ENCODE assay signal across 40 cellular contexts in the genomic region with DNA sequence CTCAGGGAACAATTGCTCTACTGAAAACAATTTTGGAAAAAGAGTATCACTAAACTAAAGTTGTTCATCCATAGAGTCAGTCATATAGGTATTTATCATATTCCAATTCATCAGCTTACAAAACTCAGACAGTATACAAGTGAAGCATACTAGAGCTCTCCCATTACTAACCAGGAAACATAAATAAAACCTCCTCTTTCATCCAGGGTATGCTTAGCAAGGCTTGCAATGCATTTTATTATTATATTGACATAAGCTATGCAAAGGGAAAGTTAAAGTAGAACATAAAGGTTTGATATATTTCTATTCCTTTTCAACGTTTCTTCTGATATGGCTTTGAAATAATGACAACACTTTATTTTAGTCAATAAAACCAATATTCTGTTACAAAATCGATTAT.
"Had no signal": no experiment of that assay in that cellular context is flagged by ENCODE, and none has a peak within 500 bp of the region (broad histone marks: within the 10 kb centered on the region; RNA-seq: fewer than 3 reads in every experiment).

No MANE protein-coding gene starts in this region.

- H3K27me3 Mint-ChIP-seq: activated naive CD4-positive, alpha-beta T cell treated with anti-CD3 and anti-CD28 coated beads, Interleukin-2, amount 10 ng/mL, durations not matched to agents 7 days and 5 days; activated naive CD4-positive, alpha-beta T cell treated with anti-CD3 and anti-CD28 coated beads, Interleukin-2, amount 50 U/mL, for 24 hours; activated naive CD8-positive, alpha-beta T cell; activated T-cell treated with anti-CD3 and anti-CD28 coated beads, Interleukin-2, amount 50 U/mL, for 24 hours; brain; central memory CD8-positive, alpha-beta T cell had no signal

- H3K4me3 ChIP-seq: adrenal gland, ascending aorta, body of pancreas, breast epithelium, cardiac muscle cell had no signal

- H3K4me1 Mint-ChIP-seq: activated naive CD4-positive, alpha-beta T cell treated with anti-CD3 and anti-CD28 coated beads, Interleukin-2, amount 10 ng/mL, durations not matched to agents 7 days and 5 days; activated naive CD4-positive, alpha-beta T cell treated with anti-CD3 and anti-CD28 coated beads, Interleukin-2, amount 50 U/mL, for 24 hours; activated naive CD8-positive, alpha-beta T cell treated with anti-CD3 and anti-CD28 coated beads for 36 hours; activated naive CD8-positive, alpha-beta T cell treated with anti-CD3 and anti-CD28 coated beads, Interleukin-2, amount 10 ng/mL, durations not matched to agents 7 days and 5 days; activated naive CD8-positive, alpha-beta T cell treated with anti-CD3 and anti-CD28 coated beads, Interleukin-2, amount 50 U/mL, for 24 hours; activated T-helper 17 cell treated with anti-CD3 and anti-CD28 coated beads, Interleukin-2, amount 50 U/mL, for 72 hours; brain; central memory CD8-positive, alpha-beta T cell had no signal

- DNase-seq: activated effector memory CD4-positive, alpha-beta T cell treated with anti-CD3 and anti-CD28 coated beads, Interleukin-2, amount 50 U/mL, for 16 hours; activated effector memory CD4-positive, alpha-beta T cell treated with Interleukin-2 at 50 U/mL for 16 hours; activated gamma-delta T cell; activated gamma-delta T cell treated with Interleukin-2 at 50 U/mL for 16 hours; activated naive CD4-positive, alpha-beta T cell; activated naive CD4-positive, alpha-beta T cell treated with anti-CD3 and anti-CD28 coated beads for 36 hours; activated naive CD4-positive, alpha-beta T cell treated with anti-CD3 and anti-CD28 coated beads, Interleukin-2, amount 10 ng/mL, durations not matched to agents 7 days and 5 days; activated naive CD4-positive, alpha-beta T cell treated with anti-CD3 and anti-CD28 coated beads, Interleukin-2, amount 50 U/mL, for 16 hours; activated naive CD4-positive, alpha-beta T cell treated with Interleukin-2 at 50 U/mL for 16 hours; activated naive CD8-positive, alpha-beta T cell treated with anti-CD3 and anti-CD28 coated beads for 36 hours; activated naive CD8-positive, alpha-beta T cell treated with anti-CD3 and anti-CD28 coated beads, Interleukin-2, amount 10 ng/mL, durations not matched to agents 7 days and 5 days; activated naive CD8-positive, alpha-beta T cell treated with anti-CD3 and anti-CD28 coated beads, Interleukin-2, amount 50 U/mL, for 24 hours; activated T-cell treated with anti-CD3 and anti-CD28 coated beads, Interleukin-2, amount 50 U/mL, for 1 hour; activated T-cell treated with anti-CD3 and anti-CD28 coated beads, Interleukin-2, amount 50 U/mL, for 24 hours; activated T-cell treated with anti-CD3 and anti-CD28 coated beads, Interleukin-2, amount 50 U/mL, for 4 hours; activated T-cell treated with anti-CD3 and anti-CD28 coated beads, Interleukin-2, amount 50 U/mL, for 48 hours; activated T-cell treated with anti-CD3 and anti-CD28 coated beads, Interleukin-2, amount 50 U/mL, for 72 hours; adrenal gland; amniotic stem cell; amygdala; anterior cingulate cortex; aorta; body of pancreas; brain microvascular endothelial cell; caudate nucleus; central memory CD4-positive, alpha-beta T cell; cerebellar nuclear complex had no signal

- FAIRE-seq: astrocyte, bronchial epithelial cell had no signal

- H3K4me3 Mint-ChIP-seq: activated naive CD4-positive, alpha-beta T cell treated with anti-CD3 and anti-CD28 coated beads for 36 hours; activated naive CD4-positive, alpha-beta T cell treated with anti-CD3 and anti-CD28 coated beads, Interleukin-2, amount 10 ng/mL, durations not matched to agents 7 days and 5 days; activated naive CD4-positive, alpha-beta T cell treated with anti-CD3 and anti-CD28 coated beads, Interleukin-2, amount 50 U/mL, for 24 hours; activated naive CD8-positive, alpha-beta T cell; activated naive CD8-positive, alpha-beta T cell treated with anti-CD3 and anti-CD28 coated beads for 36 hours; activated naive CD8-positive, alpha-beta T cell treated with anti-CD3 and anti-CD28 coated beads, Interleukin-2, amount 10 ng/mL, durations not matched to agents 7 days and 5 days; activated naive CD8-positive, alpha-beta T cell treated with anti-CD3 and anti-CD28 coated beads, Interleukin-2, amount 50 U/mL, for 24 hours; activated T-cell treated with anti-CD3 and anti-CD28 coated beads, Interleukin-2, amount 50 U/mL, for 24 hours; activated T-cell treated with anti-CD3 and anti-CD28 coated beads, Interleukin-2, amount 50 U/mL, for 4 hours; activated T-cell treated with anti-CD3 and anti-CD28 coated beads, Interleukin-2, amount 50 U/mL, for 72 hours; activated T-helper 1 cell treated with anti-CD3 and anti-CD28 coated beads, Interleukin-12 subunit alpha, Interleukin-12 subunit beta, Interleukin-2, Interleukin-4 antibody, amounts not matched to agents 30 ng/mL and 10 ng/mL and 1 ng/mL, durations not matched to agents 14 hours and 24 hours and 36 hours; activated T-helper 17 cell treated with anti-CD3 and anti-CD28 coated beads, Interleukin-2, amount 50 U/mL, for 72 hours; brain; central memory CD8-positive, alpha-beta T cell had no signal

- H3K9me3 ChIP-seq: adrenal gland, ascending aorta, body of pancreas, breast epithelium had no signal

- H3K36me3 ChIP-seq: adrenal gland, ascending aorta, brain microvascular endothelial cell, breast epithelium, cardiac muscle cell had no signal

- H3K27ac Mint-ChIP-seq: activated naive CD4-positive, alpha-beta T cell treated with anti-CD3 and anti-CD28 coated beads for 36 hours; activated naive CD4-positive, alpha-beta T cell treated with anti-CD3 and anti-CD28 coated beads, Interleukin-2, amount 10 ng/mL, durations not matched to agents 7 days and 5 days; activated naive CD4-positive, alpha-beta T cell treated with anti-CD3 and anti-CD28 coated beads, Interleukin-2, amount 50 U/mL, for 24 hours; activated naive CD4-positive, alpha-beta T cell treated with anti-CD3 and anti-CD28 coated beads, Interleukin-2, amount 50 U/mL, for 72 hours; activated naive CD8-positive, alpha-beta T cell; activated naive CD8-positive, alpha-beta T cell treated with anti-CD3 and anti-CD28 coated beads for 36 hours; activated naive CD8-positive, alpha-beta T cell treated with anti-CD3 and anti-CD28 coated beads, Interleukin-2, amount 10 ng/mL, durations not matched to agents 7 days and 5 days; activated naive CD8-positive, alpha-beta T cell treated with anti-CD3 and anti-CD28 coated beads, Interleukin-2, amount 50 U/mL, for 24 hours; activated T-cell treated with anti-CD3 and anti-CD28 coated beads, Interleukin-2, amount 50 U/mL, for 24 hours; activated T-cell treated with anti-CD3 and anti-CD28 coated beads, Interleukin-2, amount 50 U/mL, for 72 hours; activated T-helper 1 cell treated with anti-CD3 and anti-CD28 coated beads, Interleukin-12 subunit alpha, Interleukin-12 subunit beta, Interleukin-2, Interleukin-4 antibody, amounts not matched to agents 30 ng/mL and 10 ng/mL and 1 ng/mL, durations not matched to agents 14 hours and 24 hours and 36 hours; activated T-helper 17 cell treated with anti-CD3 and anti-CD28 coated beads, Interleukin-2, amount 50 U/mL, for 72 hours; activated T-helper 2 cell treated with anti-CD3 and anti-CD28 coated beads, Interferon-gamma antibody, Interleukin-2, Interleukin-4, amounts not matched to agents 10 μg/mL and 5 μg/mL and 100 μg/mL, durations not matched to agents 14 hours and 24 hours and 36 hours; brain had no signal

- H3K27me3 ChIP-seq: ascending aorta, body of pancreas, brain microvascular endothelial cell, breast epithelium, cardiac muscle cell had no signal

- ATAC-seq: activated naive CD4-positive, alpha-beta T cell treated with anti-CD3 and anti-CD28 coated beads, Interleukin-2, amount 50 U/mL, for 72 hours; activated naive CD8-positive, alpha-beta T cell treated with anti-CD3 and anti-CD28 coated beads, Interleukin-2, amount 50 U/mL, for 24 hours; activated T-cell treated with anti-CD3 and anti-CD28 coated beads, Interleukin-2, amount 50 U/mL, for 4 hours; activated T-cell treated with anti-CD3 and anti-CD28 coated beads, Interleukin-2, amount 50 U/mL, for 72 hours; activated T-helper 17 cell treated with anti-CD3 and anti-CD28 coated beads, Interleukin-2, amount 50 U/mL, for 72 hours; body of pancreas had no signal

- H3K4me1 ChIP-seq: adrenal gland, ascending aorta, body of pancreas, breast epithelium had no signal

- H3K27ac ChIP-seq: adrenal gland, ascending aorta, body of pancreas, brain microvascular endothelial cell, breast epithelium, cardiac muscle cell had no signal

- H3K9me3 Mint-ChIP-seq: activated naive CD4-positive, alpha-beta T cell treated with anti-CD3 and anti-CD28 coated beads for 36 hours; activated naive CD4-positive, alpha-beta T cell treated with anti-CD3 and anti-CD28 coated beads, Interleukin-2, amount 10 ng/mL, durations not matched to agents 7 days and 5 days; activated naive CD4-positive, alpha-beta T cell treated with anti-CD3 and anti-CD28 coated beads, Interleukin-2, amount 50 U/mL, for 24 hours; activated naive CD8-positive, alpha-beta T cell treated with anti-CD3 and anti-CD28 coated beads for 36 hours; activated naive CD8-positive, alpha-beta T cell treated with anti-CD3 and anti-CD28 coated beads, Interleukin-2, amount 10 ng/mL, durations not matched to agents 7 days and 5 days; activated naive CD8-positive, alpha-beta T cell treated with anti-CD3 and anti-CD28 coated beads, Interleukin-2, amount 50 U/mL, for 24 hours; activated T-cell treated with anti-CD3 and anti-CD28 coated beads, Interleukin-2, amount 50 U/mL, for 24 hours; activated T-cell treated with anti-CD3 and anti-CD28 coated beads, Interleukin-2, amount 50 U/mL, for 4 hours; activated T-helper 1 cell treated with anti-CD3 and anti-CD28 coated beads, Interleukin-12 subunit alpha, Interleukin-12 subunit beta, Interleukin-2, Interleukin-4 antibody, amounts not matched to agents 30 ng/mL and 10 ng/mL and 1 ng/mL, durations not matched to agents 14 hours and 24 hours and 36 hours; activated T-helper 17 cell treated with anti-CD3 and anti-CD28 coated beads, Interleukin-2, amount 50 U/mL, for 72 hours; activated T-helper 2 cell treated with anti-CD3 and anti-CD28 coated beads, Interferon-gamma antibody, Interleukin-2, Interleukin-4, amounts not matched to agents 10 μg/mL and 5 μg/mL and 100 μg/mL, durations not matched to agents 14 hours and 24 hours and 36 hours; central memory CD8-positive, alpha-beta T cell had no signal

- H3K36me3 Mint-ChIP-seq: activated naive CD4-positive, alpha-beta T cell treated with anti-CD3 and anti-CD28 coated beads, Interleukin-2, amount 10 ng/mL, durations not matched to agents 7 days and 5 days; activated naive CD4-positive, alpha-beta T cell treated with anti-CD3 and anti-CD28 coated beads, Interleukin-2, amount 50 U/mL, for 24 hours; activated naive CD4-positive, alpha-beta T cell treated with anti-CD3 and anti-CD28 coated beads, Interleukin-2, amount 50 U/mL, for 72 hours; activated naive CD8-positive, alpha-beta T cell; activated naive CD8-positive, alpha-beta T cell treated with anti-CD3 and anti-CD28 coated beads for 36 hours; activated naive CD8-positive, alpha-beta T cell treated with anti-CD3 and anti-CD28 coated beads, Interleukin-2, amount 10 ng/mL, durations not matched to agents 7 days and 5 days; brain had no signal
